Comparison of ENCODE assay signal across 36 cellular contexts in genomic region chr15:37847776-37848175, GRCh38.
"Had no signal": no experiment of that assay in that cellular context is flagged by ENCODE, and none has a peak within 500 bp of the region (broad histone marks: within the 10 kb centered on the region; RNA-seq: fewer than 3 reads in every experiment).

No MANE protein-coding gene starts in this region.

- H3K36me3 ChIP-seq: MG63 had no signal

- H3K9me3 ChIP-seq: MG63 had no signal

- DNase-seq: Karpas-422, Kasumi-1, MG63, MM.1S, MV-4-11, NCI-H1048, NCI-H1092, NCI-H1092 treated with DMSO at 0.1 percent for 48 hours, NCI-H1105, NCI-H1105 treated with DMSO at 0.1 percent for 48 hours, NCI-H1417, NCI-H1417 treated with DMSO at 0.1 percent for 48 hours, NCI-H1436, NCI-H1436 treated with DMSO at 0.1 percent for 48 hours, NCI-H146, NCI-H1694, NCI-H1694 treated with DMSO at 0.1 percent for 48 hours, NCI-H187, NCI-H187 treated with DMSO at 0.1 percent for 48 hours, NCI-H1930, NCI-H2029, NCI-H2029 treated with DMSO at 0.1 percent for 48 hours, NCI-H2081, NCI-H2081 treated with DMSO at 0.1 percent for 48 hours, NCI-H2107, NCI-H2171, NCI-H2171 treated with DMSO at 0.1 percent for 48 hours, NCI-H2227 treated with DMSO at 0.1 percent for 48 hours, NCI-H226, NCI-H345, NCI-H446, NCI-H446 treated with DMSO at 0.1 percent for 48 hours, NCI-H510A, NCI-H510A treated with DMSO at 0.1 percent for 48 hours, NCI-H524, NCI-H524 treated with DMSO at 0.1 percent for 48 hours had no signal

- H3K27me3 ChIP-seq: MG63 had no signal

- H3K4me3 ChIP-seq: MG63 had no signal
